22 cellular contexts compared by ENCODE assay signal in genomic region chr14:56471056-56471455, GRCh38.
"Had no signal": no experiment of that assay in that cellular context is flagged by ENCODE, and none has a peak within 500 bp of the region (broad histone marks: within the 10 kb centered on the region; RNA-seq: fewer than 3 reads in every experiment).

No MANE protein-coding gene starts in this region.

- H3K36me3 ChIP-seq: heart left ventricle, neutrophil, sigmoid colon, stomach, thoracic aorta, transverse colon had no signal

- H3K4me1 ChIP-seq: heart left ventricle, sigmoid colon, stomach, transverse colon had no signal

- H3K9me3 Mint-ChIP-seq: endodermal cell had no signal

- H3K27me3 ChIP-seq: neutrophil, sigmoid colon, stomach, transverse colon had no signal

- H3K27ac ChIP-seq: coronary artery, heart left ventricle, neutrophil, sigmoid colon, skin epidermis, stomach, thoracic aorta, transverse colon had no signal

- H3K4me1 Mint-ChIP-seq: endodermal cell, naive B cell had no signal

- FAIRE-seq: endothelial cell of umbilical vein, islet of Langerhans had no signal

- H3K27ac Mint-ChIP-seq: endodermal cell had no signal

- H3K9me3 ChIP-seq: neutrophil, sigmoid colon, thoracic aorta, transverse colon had no signal

- DNase-seq: effector CD4-positive, alpha-beta T cell; endodermal cell; erythroblast; foreskin melanocyte; heart left ventricle; hippocampal formation; kidney glomerular epithelial cell; mesendoderm; naive B cell; nephron progenitor cell; posterior cingulate gyrus; sigmoid colon; stimulated activated CD4-positive, alpha-beta T cell treated with anti-CD3 and anti-CD28 coated beads, Interleukin-2, amount 100 ng/mL, for 48 hours; stomach; substantia nigra; transverse colon had no signal

- H3K4me3 ChIP-seq: coronary artery, heart left ventricle, sigmoid colon, skin epidermis, stomach, thoracic aorta, transverse colon had no signal

- H3K4me3 Mint-ChIP-seq: endodermal cell, naive B cell, nephron progenitor cell had no signal

- H3K36me3 Mint-ChIP-seq: naive B cell had no signal
